8 cellular contexts compared by ENCODE assay signal in the genomic region with DNA sequence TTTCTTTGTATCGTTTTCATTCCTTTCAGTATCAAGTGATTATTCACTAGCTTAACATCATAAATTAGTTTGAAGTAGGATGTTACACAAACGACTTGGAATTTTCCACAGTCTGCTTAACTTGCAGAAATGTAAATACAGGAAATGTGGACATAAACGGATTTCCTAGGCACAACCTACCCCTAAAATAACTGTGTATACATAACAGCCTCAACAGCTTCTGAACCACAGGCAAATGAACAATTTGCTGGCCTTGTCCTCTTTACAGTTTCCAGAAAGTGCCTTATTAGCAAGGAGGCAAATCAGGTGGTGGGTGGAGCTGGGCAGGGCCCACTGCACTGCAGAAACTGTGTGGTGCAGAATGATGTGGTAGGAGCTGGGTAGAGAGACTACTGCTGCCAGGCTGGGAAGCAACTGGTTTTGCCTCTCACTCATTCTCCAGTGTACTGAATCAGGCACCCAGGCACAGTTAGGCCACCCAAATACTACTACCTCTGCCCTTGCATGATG. TPM values are rescaled to one million over a fixed set of nuclear protein-coding genes. Genes with fewer than 3 reads are reported as not detected.
DNase-seq lines count a peak whose midpoint lies in the region; ATAC-seq, FAIRE-seq and TF ChIP-seq lines count a peak whose summit lies in the region.

No MANE protein-coding gene starts in this region.

- H3K27me3 Mint-ChIP-seq in activated CD4-positive, alpha-beta memory T cell treated with anti-CD3 and anti-CD28 coated beads, Interleukin-2, amount 10 ng/mL, durations not matched to agents 7 days and 5 days, result no peaks in the 10 kb centered on the region
- H3K27me3 Mint-ChIP-seq in activated T-cell treated with anti-CD3 and anti-CD28 coated beads, Interleukin-2, amount 50 U/mL, for 24 hours, result no peaks in the 10 kb centered on the region

- H3K36me3 ChIP-seq in endothelial cell of umbilical vein (ENCODE audit: control insufficient read depth in 2 of 2, extremely low read depth in 1 of 2, insufficient read depth in 2 of 2, low read length in 2 of 2) (no peaks in the 10 kb centered on the region), sigmoid colon (no peaks in the 10 kb centered on the region)

- ATAC-seq in GM18498 (IDR thresholded peaks at IDR 0.05; ENCODE audit: unreplicated experiment), result peak; percentile 96
- peak; percentile 97 for ATAC-seq in HG02588 (IDR thresholded peaks at IDR 0.05; ENCODE audit: unreplicated experiment)

- H4K20me1 ChIP-seq in endothelial cell of umbilical vein (replicated peaks; ENCODE audit: control insufficient read depth, extremely low read depth, insufficient read depth, low read length), result no peaks in the 10 kb centered on the region

- TF ChIP-seq POLR2A in endothelial cell of umbilical vein (IDR thresholded peaks at IDR 0.05; ENCODE audit: low read depth, low read length) (no peak), sigmoid colon (IDR thresholded peaks at IDR 0.05) (no peak)

- H3K4me3 ChIP-seq in endothelial cell of umbilical vein (replicated peaks in 1 of 3; ENCODE audit: insufficient read depth in 1 of 3, low read depth in 1 of 3, low read length in 3 of 3) (peak overlapping the region in 1 of 3 experiments; percentile 31), sigmoid colon (no peak overlapping the region)

- H3K36me3 Mint-ChIP-seq in activated CD4-positive, alpha-beta memory T cell treated with anti-CD3 and anti-CD28 coated beads, Interleukin-2, amount 10 ng/mL, durations not matched to agents 7 days and 5 days (ENCODE audit: low read depth), result no peaks in the 10 kb centered on the region
- H3K36me3 Mint-ChIP-seq in activated T-cell treated with anti-CD3 and anti-CD28 coated beads, Interleukin-2, amount 50 U/mL, for 24 hours (ENCODE audit: low read depth), result no peaks in the 10 kb centered on the region

- peak overlapping the region; percentile 56 for H3K27ac ChIP-seq in endothelial cell of umbilical vein (ENCODE audit: insufficient read depth, low read depth, low read length)
- peak overlapping the region; percentile 55 to 84 (median 74) for H3K27ac ChIP-seq in sigmoid colon

- H3K27ac Mint-ChIP-seq in activated CD4-positive, alpha-beta memory T cell treated with anti-CD3 and anti-CD28 coated beads, Interleukin-2, amount 10 ng/mL, durations not matched to agents 7 days and 5 days, result no peak overlapping the region
- H3K27ac Mint-ChIP-seq in activated T-cell treated with anti-CD3 and anti-CD28 coated beads, Interleukin-2, amount 50 U/mL, for 24 hours, result no peak overlapping the region

- peaks cover 33% of the 10 kb centered on the region for H3K79me2 ChIP-seq in endothelial cell of umbilical vein (ENCODE audit: control insufficient read depth, insufficient read depth, low read length)

- FAIRE-seq in endothelial cell of umbilical vein (lab: Jason Lieb, UNC), result peak; percentile 87

- peak overlapping the region; percentile 53 for H3K9ac ChIP-seq in endothelial cell of umbilical vein (replicated peaks; ENCODE audit: extremely low read depth, insufficient read depth, low read length)

- peak in 1 of 4 donors; percentile 24 for TF ChIP-seq EP300 in sigmoid colon (IDR thresholded peaks at IDR 0.05)

- peak; percentile 31 for DNase-seq in NCI-H2029 (lab: John Stamatoyannopoulos, UW)
- peak; percentile 95 for DNase-seq in endothelial cell of umbilical vein (ENCODE audit: low read depth, low spot score)
- peak; percentile 75 for DNase-seq in sigmoid colon
- no peak for DNase-seq in NCI-H2107 treated with DMSO at 0.1 percent for 48 hours (lab: John Stamatoyannopoulos, UW; ENCODE audit: unreplicated experiment)
- DNase-seq in activated CD4-positive, alpha-beta memory T cell treated with anti-CD3 and anti-CD28 coated beads, Interleukin-2, amount 10 ng/mL, durations not matched to agents 7 days and 5 days, result no peak
- no peak for DNase-seq in activated T-cell treated with anti-CD3 and anti-CD28 coated beads, Interleukin-2, amount 50 U/mL, for 24 hours

- CTCF ChIA-PET in endothelial cell of umbilical vein (lab: Charles Lee), result interaction anchor here (0.8 to 2.9 kb wide), 14 partner anchors 9 to 1741 kb away, joined by 3 to 19 read pairs (median 4); partner anchors contain the start of genes DRAM1 and GNPTAB
- CTCF ChIA-PET in activated CD4-positive, alpha-beta memory T cell treated with anti-CD3 and anti-CD28 coated beads, Interleukin-2, amount 10 ng/mL, durations not matched to agents 7 days and 5 days (lab: Charles Lee), result interaction anchor here (1.6 kb wide), 1 partner anchor 51 kb away, joined by 4 read pairs; no protein-coding TSS in a partner anchor

- H3K9me3 ChIP-seq in endothelial cell of umbilical vein (replicated peaks; ENCODE audit: control insufficient read depth, insufficient read depth, low read length), result no peaks in the 10 kb centered on the region
- no peaks in the 10 kb centered on the region for H3K9me3 ChIP-seq in sigmoid colon

- POLR2A ChIA-PET in endothelial cell of umbilical vein (lab: Charles Lee), result interaction anchor here (1.0 to 1.7 kb wide), 4 partner anchors 10 to 484 kb away, joined by 3 to 16 read pairs (median 10); partner anchors contain the start of genes ARL1 and DRAM1
- POLR2A ChIA-PET in activated CD4-positive, alpha-beta memory T cell treated with anti-CD3 and anti-CD28 coated beads, Interleukin-2, amount 10 ng/mL, durations not matched to agents 7 days and 5 days (lab: Charles Lee), result no interaction called here

- BruUV-seq in endothelial cell of umbilical vein (replicated peaks; lab: Mats Ljungman, UMichigan), result TSS peak; percentile 71

- no peaks in the 10 kb centered on the region for H3K27me3 ChIP-seq in endothelial cell of umbilical vein (ENCODE audit: control insufficient read depth in 2 of 2, insufficient read depth in 2 of 2, low read length in 2 of 2)
- H3K27me3 ChIP-seq in sigmoid colon, result no peaks in the 10 kb centered on the region

- intact Hi-C loops in endothelial cell of umbilical vein (cut with micrococcal nuclease), result loop anchor here (1.0 kb wide), 2 partner anchors 11 to 16 kb away; no protein-coding TSS in a partner anchor
- intact Hi-C loops in sigmoid colon (cut with DNase I), result no loop called here

- H3K9me3 Mint-ChIP-seq in activated CD4-positive, alpha-beta memory T cell treated with anti-CD3 and anti-CD28 coated beads, Interleukin-2, amount 10 ng/mL, durations not matched to agents 7 days and 5 days, result no peaks in the 10 kb centered on the region
- no peaks in the 10 kb centered on the region for H3K9me3 Mint-ChIP-seq in activated T-cell treated with anti-CD3 and anti-CD28 coated beads, Interleukin-2, amount 50 U/mL, for 24 hours

- WGBS in sigmoid colon, 2 donors, result 4 to 6% methylated on average over 3 of the region's 3 CpGs

- peaks cover 40% of the 10 kb centered on the region for H3K4me1 ChIP-seq in endothelial cell of umbilical vein (ENCODE audit: control insufficient read depth, extremely low read depth, insufficient read depth, low read length)
- peaks cover 0 to 26% (median 13%) of the 10 kb centered on the region in 4 donors for H3K4me1 ChIP-seq in sigmoid colon

- H3K4me3 Mint-ChIP-seq in activated CD4-positive, alpha-beta memory T cell treated with anti-CD3 and anti-CD28 coated beads, Interleukin-2, amount 10 ng/mL, durations not matched to agents 7 days and 5 days, result no peak overlapping the region
- H3K4me3 Mint-ChIP-seq in activated T-cell treated with anti-CD3 and anti-CD28 coated beads, Interleukin-2, amount 50 U/mL, for 24 hours, result no peak overlapping the region

- no peaks in the 10 kb centered on the region for H3K9me1 ChIP-seq in endothelial cell of umbilical vein (replicated peaks; ENCODE audit: control insufficient read depth, extremely low read depth, insufficient read depth, low read length)

- TF ChIP-seq CTCF in endothelial cell of umbilical vein (IDR thresholded peaks at IDR 0.05; ENCODE audit: extremely low read depth in 1 of 2, insufficient read depth in 1 of 2, low read depth in 1 of 2, low read length in 2 of 2) (no peak), sigmoid colon (IDR thresholded peaks at IDR 0.05) (no peak)

- peak overlapping the region; percentile 54 for H3K4me2 ChIP-seq in endothelial cell of umbilical vein (ENCODE audit: insufficient read depth, low read length)

- dilution Hi-C loops in endothelial cell of umbilical vein (cut with MboI; ENCODE audit: extremely low pct_ligation_motif_present, low sequenced_read_pairs), result no loop called here

- H3K4me1 Mint-ChIP-seq in activated CD4-positive, alpha-beta memory T cell treated with anti-CD3 and anti-CD28 coated beads, Interleukin-2, amount 10 ng/mL, durations not matched to agents 7 days and 5 days, result peaks cover 8% of the 10 kb centered on the region
- H3K4me1 Mint-ChIP-seq in activated T-cell treated with anti-CD3 and anti-CD28 coated beads, Interleukin-2, amount 50 U/mL, for 24 hours (ENCODE audit: low read depth), result no peaks in the 10 kb centered on the region

- no peak overlapping the region for H2AFZ ChIP-seq in endothelial cell of umbilical vein (ENCODE audit: low read depth, low read length)

TF ChIP-seq in endothelial cell of umbilical vein, 7 proteins besides CTCF, POLR2A, EP300 and RAD21:
- TF ChIP-seq JUN (IDR thresholded peaks at IDR 0.05; ENCODE audit: borderline replicate concordance, insufficient read depth, insufficient read length, low read depth) (peak; percentile 86), MYC (IDR thresholded peaks at IDR 0.05; ENCODE audit: low read depth, low read length) (no peak), FOS (IDR thresholded peaks at IDR 0.05; ENCODE audit: borderline replicate concordance, insufficient read depth, low read length) (peak; percentile 38), POLR2AphosphoS5 (IDR thresholded peaks at IDR 0.05; ENCODE audit: insufficient read depth, low read depth, low read length) (peak; percentile 80)
TF ChIP-seq in endothelial cell of umbilical vein: peak in this region for 3.

RNA-seq across cellular contexts. Expression of gene DRAM1, which starts 14.1 kb away (rescaled TPM):
- total RNA-seq in endothelial cell of umbilical vein, result 42.4 and 46.3 TPM in 2 replicates
- 24.6 and 26.3 TPM in 2 replicates for polyA plus RNA-seq in endothelial cell of umbilical vein
- 29.8 and 30.4 TPM in 2 replicates for polyA plus RNA-seq in endothelial cell of umbilical vein (2011; cell fraction: cytosol; rRNA removed)
- polyA plus RNA-seq in endothelial cell of umbilical vein (2011; cell fraction: nucleus; rRNA removed), result 15.7 and 18.7 TPM in 2 replicates
- 49.9 and 52.5 TPM in 2 replicates for polyA plus RNA-seq in endothelial cell of umbilical vein (2012)
- polyA minus RNA-seq in endothelial cell of umbilical vein, result 39.5 and 41.8 TPM in 2 replicates
- polyA minus RNA-seq in endothelial cell of umbilical vein (2011; cell fraction: cytosol; rRNA and poly(A)+ RNA removed), result 24.2 TPM
- 20.3 and 26.5 TPM in 2 replicates for polyA minus RNA-seq in endothelial cell of umbilical vein (2011; cell fraction: nucleus; rRNA and poly(A)+ RNA removed)
- total RNA-seq in sigmoid colon, result 10 to 100 TPM; 13.3 to 21.6 (median 18.1) TPM
- polyA plus RNA-seq in sigmoid colon, result 10 to 100 TPM in 2 of 3 donors, 1 to 10 TPM in 1; 4.2 to 15.3 (median 10.9) TPM
- total RNA-seq in activated CD4-positive, alpha-beta memory T cell treated with anti-CD3 and anti-CD28 coated beads, Interleukin-2, amount 10 ng/mL, durations not matched to agents 7 days and 5 days, result 1 to 10 TPM; 4.0 TPM

Comparison
In these comparisons a context has a peak if more than half of its experiments do, and no peak if none do; other contexts are left out.
1. DNase-seq: peak in NCI-H2029 (single experiment), endothelial cell of umbilical vein (single experiment) and sigmoid colon (single experiment); none in NCI-H2107 treated with DMSO at 0.1 percent for 48 hours (single experiment), activated CD4-positive, alpha-beta memory T cell treated with anti-CD3 and anti-CD28 coated beads, Interleukin-2, amount 10 ng/mL, durations not matched to agents 7 days and 5 days (single experiment) and activated T-cell treated with anti-CD3 and anti-CD28 coated beads, Interleukin-2, amount 50 U/mL, for 24 hours (single experiment).